Comparison of ENCODE assay signal across 16 cellular contexts in genomic region chr4:112277705-112278448, GRCh38. TPM values are rescaled to one million over a fixed set of nuclear protein-coding genes. Genes with fewer than 3 reads are reported as not detected.
DNase-seq lines count a peak whose midpoint lies in the region; ATAC-seq, FAIRE-seq and TF ChIP-seq lines count a peak whose summit lies in the region.
"Had no signal": no experiment of that assay in that cellular context is flagged by ENCODE, and none has a peak within 500 bp of the region (broad histone marks: within the 10 kb centered on the region; RNA-seq: fewer than 3 reads in every experiment).

No MANE protein-coding gene starts in this region.

- no peaks in the 10 kb centered on the region for H3K27me3 ChIP-seq in CD4-positive, CD25-positive, alpha-beta regulatory T cell (ENCODE audit: control insufficient read depth, insufficient read depth, low read length)

- H3K9me3 ChIP-seq in CD4-positive, CD25-positive, alpha-beta regulatory T cell (ENCODE audit: control insufficient read depth in 2 of 2, low read length in 2 of 2): peaks cover 0 to 3% of the 10 kb centered on the region in 2 experiments

- peak overlapping the region in 2 of 3 donors; percentile 43 to 81 for H3K27ac Mint-ChIP-seq in CD4-positive, CD25-positive, alpha-beta regulatory T cell
- peak overlapping the region; percentile 54 for H3K27ac Mint-ChIP-seq in activated T-helper 17 cell treated with anti-CD3 and anti-CD28 coated beads, Interleukin-2, amount 50 U/mL, for 72 hours
- peak overlapping the region; percentile 80 for H3K27ac Mint-ChIP-seq in memory B cell
- H3K27ac Mint-ChIP-seq: activated naive CD8-positive, alpha-beta T cell treated with anti-CD3 and anti-CD28 coated beads, Interleukin-2, amount 10 ng/mL, durations not matched to agents 7 days and 5 days had no signal

- peaks cover 29% of the 10 kb centered on the region for H3K36me3 ChIP-seq in CD4-positive, CD25-positive, alpha-beta regulatory T cell (ENCODE audit: control insufficient read depth, insufficient read depth, low read length)

- H3K4me3 ChIP-seq in CD4-positive, CD25-positive, alpha-beta regulatory T cell (ENCODE audit: low read depth, low read length): no peak overlapping the region
- H3K4me3 ChIP-seq: SK-N-MC had no signal

- H3K36me3 Mint-ChIP-seq in CD4-positive, CD25-positive, alpha-beta regulatory T cell: peaks cover 26% of the 10 kb centered on the region
- H3K36me3 Mint-ChIP-seq in activated T-helper 17 cell treated with anti-CD3 and anti-CD28 coated beads, Interleukin-2, amount 50 U/mL, for 72 hours (ENCODE audit: low read depth): peaks cover 95% of the 10 kb centered on the region
- H3K36me3 Mint-ChIP-seq in memory B cell: peaks cover 25% of the 10 kb centered on the region

- H3K27ac ChIP-seq in CD4-positive, CD25-positive, alpha-beta regulatory T cell (ENCODE audit: insufficient read depth, low read length, poor library complexity, severe bottlenecking): no peak overlapping the region
- H3K27ac ChIP-seq: SK-N-MC had no signal

- TF ChIP-seq POLR2A in GM12891 (IDR thresholded peaks at IDR 0.05; ENCODE audit: low read depth, low read length): no peak

- H3K4me3 Mint-ChIP-seq in CD4-positive, CD25-positive, alpha-beta regulatory T cell: peak overlapping the region in 2 of 4 donors; percentile 6 to 29
- peak overlapping the region; percentile 93 for H3K4me3 Mint-ChIP-seq in activated T-helper 17 cell treated with anti-CD3 and anti-CD28 coated beads, Interleukin-2, amount 50 U/mL, for 72 hours
- no peak overlapping the region for H3K4me3 Mint-ChIP-seq in memory B cell
- H3K4me3 Mint-ChIP-seq: activated naive CD8-positive, alpha-beta T cell treated with anti-CD3 and anti-CD28 coated beads, Interleukin-2, amount 10 ng/mL, durations not matched to agents 7 days and 5 days had no signal

- peaks cover 0 to 3% (median 0%) of the 10 kb centered on the region in 7 donors for H3K9me3 Mint-ChIP-seq in CD4-positive, CD25-positive, alpha-beta regulatory T cell
- H3K9me3 Mint-ChIP-seq in activated T-helper 17 cell treated with anti-CD3 and anti-CD28 coated beads, Interleukin-2, amount 50 U/mL, for 72 hours: no peaks in the 10 kb centered on the region
- no peaks in the 10 kb centered on the region for H3K9me3 Mint-ChIP-seq in memory B cell

- H3K4me1 Mint-ChIP-seq in CD4-positive, CD25-positive, alpha-beta regulatory T cell: peaks cover 15 to 81% (median 63%) of the 10 kb centered on the region in 4 donors
- H3K4me1 Mint-ChIP-seq in activated T-helper 17 cell treated with anti-CD3 and anti-CD28 coated beads, Interleukin-2, amount 50 U/mL, for 72 hours: peaks cover 56% of the 10 kb centered on the region
- peaks cover 38% of the 10 kb centered on the region for H3K4me1 Mint-ChIP-seq in memory B cell

- DNase-seq in CD4-positive, CD25-positive, alpha-beta regulatory T cell: no peak
- DNase-seq in GM12891 (ENCODE audit: insufficient read length, low spot score) (no peak), memory B cell (ENCODE audit: low spot score in 2 of 2) (no peak), occipital lobe (lab: John Stamatoyannopoulos, UW) (no peak)
- DNase-seq: activated naive CD8-positive, alpha-beta T cell treated with anti-CD3 and anti-CD28 coated beads, Interleukin-2, amount 10 ng/mL, durations not matched to agents 7 days and 5 days; DND-41; effector CD4-positive, alpha-beta T cell; foreskin fibroblast; NCI-H2081; NCI-H526; substantia nigra had no signal

- H3K4me1 ChIP-seq in CD4-positive, CD25-positive, alpha-beta regulatory T cell (ENCODE audit: control insufficient read depth, insufficient read depth, low read length, poor library complexity, severe bottlenecking): peaks cover 31% of the 10 kb centered on the region

- FAIRE-seq in GM12891 (lab: Jason Lieb, UNC): peak; percentile 61

- H3K27me3 Mint-ChIP-seq in CD4-positive, CD25-positive, alpha-beta regulatory T cell: no peaks in the 10 kb centered on the region
- no peaks in the 10 kb centered on the region for H3K27me3 Mint-ChIP-seq in activated T-helper 17 cell treated with anti-CD3 and anti-CD28 coated beads, Interleukin-2, amount 50 U/mL, for 72 hours
- no peaks in the 10 kb centered on the region for H3K27me3 Mint-ChIP-seq in memory B cell
- H3K27me3 Mint-ChIP-seq: activated naive CD8-positive, alpha-beta T cell treated with anti-CD3 and anti-CD28 coated beads, Interleukin-2, amount 10 ng/mL, durations not matched to agents 7 days and 5 days had no signal

- ATAC-seq in CD4-positive, CD25-positive, alpha-beta regulatory T cell (ENCODE audit: low read depth in 2 of 2): no peak
- ATAC-seq in activated T-helper 17 cell treated with anti-CD3 and anti-CD28 coated beads, Interleukin-2, amount 50 U/mL, for 72 hours (replicated peaks): peak; percentile 3
- ATAC-seq in memory B cell (ENCODE audit: low read depth) (no peak), HG02678 (IDR thresholded peaks at IDR 0.05; ENCODE audit: unreplicated experiment) (no peak), HG02623 (IDR thresholded peaks at IDR 0.05; ENCODE audit: unreplicated experiment) (no peak)
- ATAC-seq: Panc1 had no signal

TF ChIP-seq in GM12891, 5 proteins besides CTCF, POLR2A, EP300 and RAD21:
- no peak for TF ChIP-seq POLR2AphosphoS5 (IDR thresholded peaks at IDR 0.05; ENCODE audit: low read depth, low read length)
- no peak for TF ChIP-seq POU2F2 (IDR thresholded peaks at IDR 0.05; ENCODE audit: low read depth, low read length)
- TF ChIP-seq TAF1 (IDR thresholded peaks at IDR 0.05; ENCODE audit: low read depth, low read length): no peak
- no peak for TF ChIP-seq PAX5 (IDR thresholded peaks at IDR 0.05; ENCODE audit: insufficient read depth, low read length, severe bottlenecking)
- no peak for TF ChIP-seq SPI1 (IDR thresholded peaks at IDR 0.05; ENCODE audit: low read depth, low read length)

RNA-seq across cellular contexts. Expression of gene TIFA, which starts 7.8 kb away (rescaled TPM):
- total RNA-seq in CD4-positive, CD25-positive, alpha-beta regulatory T cell: 32.1 TPM
- 10 to 100 TPM; 51.3 to 82.3 (median 63.9) TPM for polyA plus RNA-seq in CD4-positive, CD25-positive, alpha-beta regulatory T cell
- polyA plus RNA-seq in GM12891 (2012; ENCODE audit: low read depth, missing spikeins): 51.3 TPM
- 100 to 1,000 TPM in 1 of 2 donors, 10 to 100 TPM in 1; 53.6 to 108 TPM for total RNA-seq in activated T-helper 17 cell treated with anti-CD3 and anti-CD28 coated beads, Interleukin-2, amount 50 U/mL, for 72 hours
- 7.8 TPM for total RNA-seq in occipital lobe

RNA-seq across cellular contexts. Expression of gene ALPK1, which starts 19.3 kb away (rescaled TPM):
- total RNA-seq in CD4-positive, CD25-positive, alpha-beta regulatory T cell: 6.2 TPM
- polyA plus RNA-seq in CD4-positive, CD25-positive, alpha-beta regulatory T cell: 1 to 10 TPM in 2 of 4 donors, under 1 TPM in 2; 0.23 to 1.4 (median 0.69) TPM
- 21.6 TPM for polyA plus RNA-seq in GM12891 (2012; ENCODE audit: low read depth, missing spikeins)
- 10 to 100 TPM; 15.7 to 55.3 TPM for total RNA-seq in activated T-helper 17 cell treated with anti-CD3 and anti-CD28 coated beads, Interleukin-2, amount 50 U/mL, for 72 hours
- total RNA-seq in occipital lobe: 7.3 TPM

RNA-seq across cellular contexts. Expression of gene AP1AR, which starts 46.3 kb away (rescaled TPM):
- 10.9 TPM for total RNA-seq in CD4-positive, CD25-positive, alpha-beta regulatory T cell
- polyA plus RNA-seq in CD4-positive, CD25-positive, alpha-beta regulatory T cell: 10 to 100 TPM; 19.2 to 20.7 (median 19.6) TPM
- 7.2 TPM for polyA plus RNA-seq in GM12891 (2012; ENCODE audit: low read depth, missing spikeins)
- total RNA-seq in activated T-helper 17 cell treated with anti-CD3 and anti-CD28 coated beads, Interleukin-2, amount 50 U/mL, for 72 hours: 10 to 100 TPM in 1 of 2 donors, 1 to 10 TPM in 1; 9.1 to 23.1 TPM
- total RNA-seq in occipital lobe: 127 TPM
